ENCODE assay signal across 8 cellular contexts in genomic region chr11:62593434-62594044, GRCh38. TPM values are rescaled to one million over a fixed set of nuclear protein-coding genes. Genes with fewer than 3 reads are reported as not detected.
DNase-seq lines count a peak whose midpoint lies in the region; ATAC-seq and TF ChIP-seq lines count a peak whose summit lies in the region.

No MANE protein-coding gene starts in this region.

- H3K27ac ChIP-seq in Panc1 (ENCODE audit: low read length) (peak overlapping the region; percentile 91; the same call in 1 of the 2 replicates), thyroid gland (peak overlapping the region in 1 of 3 donors; percentile 84)

- no peak for TF ChIP-seq POLR2A in thyroid gland (IDR thresholded peaks at IDR 0.05)

- no peak overlapping the region for H3K4me3 ChIP-seq in HFF-Myc (replicated peaks; ENCODE audit: low read depth, low read length)
- H3K4me3 ChIP-seq in Panc1 (ENCODE audit: low read depth in 2 of 2, low read length in 2 of 2), result no peak overlapping the region
- no peak overlapping the region for H3K4me3 ChIP-seq in fibroblast of pulmonary artery (replicated peaks; ENCODE audit: low read depth, low read length)
- H3K4me3 ChIP-seq in thyroid gland (replicated peaks in 1 of 3), result no peak overlapping the region

- in situ Hi-C loops in Panc1 (cut with HindIII; ENCODE audit: low pct_unique_long_range_greater_than_20kb, low sequenced_read_pairs), result no loop called here

- intact Hi-C loops in Panc1 (cut with micrococcal nuclease; ENCODE audit: unreplicated experiment), result no loop called here
- intact Hi-C loops in thyroid gland (cut with DNase I), result no loop called here

- peak overlapping the region; percentile 75 to 83 for H3K4me3 Mint-ChIP-seq in activated T-cell treated with anti-CD3 and anti-CD28 coated beads, Interleukin-2, amount 50 U/mL, for 72 hours

- H3K9me3 ChIP-seq in Panc1 (ENCODE audit: control insufficient read depth, insufficient read depth, low read depth, low read length) (no peaks in the 10 kb centered on the region), thyroid gland (no peaks in the 10 kb centered on the region)

- H3K27me3 ChIP-seq in Panc1 (ENCODE audit: control insufficient read depth, insufficient read depth, low read length) (no peaks in the 10 kb centered on the region), thyroid gland (no peaks in the 10 kb centered on the region)

- WGBS in thyroid gland, 2 donors, result 61 to 65% methylated on average over 9 to 13 of the region's 13 CpGs

- POLR2A ChIA-PET in Panc1 (lab: Charles Lee), result no interaction called here

- TF ChIP-seq CTCF in HFF-Myc (IDR thresholded peaks at IDR 0.05; ENCODE audit: low read depth, low read length, missing control alignments) (peak; percentile 74), Panc1 (IDR thresholded peaks at IDR 0.05) (peak; percentile 89), fibroblast of pulmonary artery (IDR thresholded peaks at IDR 0.05; ENCODE audit: low read length, missing control alignments) (peak; percentile 72), thyroid gland (IDR thresholded peaks at IDR 0.05) (peak in 3 of 6 experiments; percentile 28 to 42 (median 41))

- H3K36me3 ChIP-seq in Panc1 (ENCODE audit: control insufficient read depth, insufficient read depth, low read length) (peaks cover 18% of the 10 kb centered on the region), thyroid gland (peaks cover 48 to 51% of the 10 kb centered on the region in 2 donors)

- H3K27me3 Mint-ChIP-seq in activated T-cell treated with anti-CD3 and anti-CD28 coated beads, Interleukin-2, amount 50 U/mL, for 72 hours (ENCODE audit: low read depth), result no peaks in the 10 kb centered on the region

- CTCF ChIA-PET in Panc1 (lab: Charles Lee), result interaction anchor here (0.7 kb wide), 1 partner anchor 30 kb away, joined by 8 read pairs; no protein-coding TSS in a partner anchor

- H3K27ac Mint-ChIP-seq in activated T-cell treated with anti-CD3 and anti-CD28 coated beads, Interleukin-2, amount 50 U/mL, for 72 hours, result peak overlapping the region; percentile 95

- BruUV-seq in Panc1 (replicated peaks; lab: Mats Ljungman, UMichigan), result no TSS peak

- H3K4me1 ChIP-seq in Panc1 (ENCODE audit: control insufficient read depth, insufficient read depth, low read length), result peaks cover 20% of the 10 kb centered on the region
- H3K4me1 ChIP-seq in thyroid gland, result peaks cover 15 to 31% of the 10 kb centered on the region in 2 donors

- peaks cover 14 to 40% of the 10 kb centered on the region in 2 donors for H3K36me3 Mint-ChIP-seq in activated T-cell treated with anti-CD3 and anti-CD28 coated beads, Interleukin-2, amount 50 U/mL, for 72 hours (ENCODE audit: insufficient read depth in 2 of 2)

- DNase-seq in C1 segment of cervical spinal cord (lab: John Stamatoyannopoulos, UW) (peak in 10 of 14 donors; percentile 13 to 59 (median 35)), HFF-Myc (ENCODE audit: extremely low read depth, low read depth) (no peak), Panc1 (ENCODE audit: low read depth, low spot score) (no peak), fibroblast of pulmonary artery (ENCODE audit: low read depth) (peak; percentile 85), occipital lobe (lab: John Stamatoyannopoulos, UW) (peak; percentile 39), thyroid gland (peak; percentile 59 to 68)
- DNase-seq in activated T-cell treated with anti-CD3 and anti-CD28 coated beads, Interleukin-2, amount 50 U/mL, for 72 hours, result peak; percentile 78 to 85

- no peaks in the 10 kb centered on the region for H3K9me3 Mint-ChIP-seq in activated T-cell treated with anti-CD3 and anti-CD28 coated beads, Interleukin-2, amount 50 U/mL, for 72 hours

- peak; percentile 66 for ATAC-seq in Panc1
- peak; percentile 21 to 28 for ATAC-seq in activated T-cell treated with anti-CD3 and anti-CD28 coated beads, Interleukin-2, amount 50 U/mL, for 72 hours (replicated peaks in 1 of 2)
- no peak for ATAC-seq in HG03342 (IDR thresholded peaks at IDR 0.05; ENCODE audit: unreplicated experiment)

- peaks cover 71% of the 10 kb centered on the region for H3K4me1 Mint-ChIP-seq in activated T-cell treated with anti-CD3 and anti-CD28 coated beads, Interleukin-2, amount 50 U/mL, for 72 hours (ENCODE audit: low read depth)

RNA-seq across cellular contexts. Expression of gene TUT1, which starts 2.2 kb away (rescaled TPM):
- total RNA-seq in Panc1 (2021; ENCODE audit: unreplicated experiment) (19.9 TPM), occipital lobe (4.5 TPM), thyroid gland (10 to 100 TPM; 13.7 to 20.0 (median 16.1) TPM)
- 21.9 TPM for polyA plus RNA-seq in Panc1 (2012; ENCODE audit: insufficient read length)
- 10 to 100 TPM; 32.8 to 36.8 TPM for total RNA-seq in activated T-cell treated with anti-CD3 and anti-CD28 coated beads, Interleukin-2, amount 50 U/mL, for 72 hours

RNA-seq across cellular contexts. Expression of gene MTA2, which starts 8.1 kb away (rescaled TPM):
- total RNA-seq in Panc1 (2021; ENCODE audit: unreplicated experiment) (163 TPM), occipital lobe (129 TPM), thyroid gland (10 to 100 TPM; 65.3 to 76.7 (median 70.7) TPM)
- 129 TPM for polyA plus RNA-seq in Panc1 (2012; ENCODE audit: insufficient read length)
- 100 to 1,000 TPM; 173 to 241 TPM for total RNA-seq in activated T-cell treated with anti-CD3 and anti-CD28 coated beads, Interleukin-2, amount 50 U/mL, for 72 hours

RNA-seq across cellular contexts. Expression of gene EML3, which starts 19.0 kb away (rescaled TPM):
- total RNA-seq in Panc1 (2021; ENCODE audit: unreplicated experiment) (88.8 TPM), occipital lobe (4.5 TPM), thyroid gland (10 to 100 TPM; 28.3 to 58.0 (median 46.6) TPM)
- polyA plus RNA-seq in Panc1 (2012; ENCODE audit: insufficient read length), result 77.9 TPM
- 100 to 1,000 TPM; 132 to 148 TPM for total RNA-seq in activated T-cell treated with anti-CD3 and anti-CD28 coated beads, Interleukin-2, amount 50 U/mL, for 72 hours

RNA-seq across cellular contexts. Expression of gene ROM1, which starts 19.5 kb away (rescaled TPM):
- 2.7 TPM for total RNA-seq in Panc1 (2021; ENCODE audit: unreplicated experiment)
- 5.8 TPM for polyA plus RNA-seq in Panc1 (2012; ENCODE audit: insufficient read length)
- 1 to 10 TPM; 5.1 to 6.7 TPM for total RNA-seq in activated T-cell treated with anti-CD3 and anti-CD28 coated beads, Interleukin-2, amount 50 U/mL, for 72 hours
- total RNA-seq in occipital lobe, result 3.1 TPM
- 1 to 10 TPM; 2.5 to 7.0 (median 5.2) TPM for total RNA-seq in thyroid gland

RNA-seq across cellular contexts. Expression of gene EEF1G, which starts 19.8 kb away (rescaled TPM):
- total RNA-seq in Panc1 (2021; ENCODE audit: unreplicated experiment) (1,119 TPM), occipital lobe (1,633 TPM), thyroid gland (1,000 to 10,000 TPM; 1,334 to 1,814 (median 1,607) TPM)
- 1,553 TPM for polyA plus RNA-seq in Panc1 (2012; ENCODE audit: insufficient read length)
- total RNA-seq in activated T-cell treated with anti-CD3 and anti-CD28 coated beads, Interleukin-2, amount 50 U/mL, for 72 hours, result 1,000 to 10,000 TPM; 2,565 to 2,667 TPM

Comparison
In these comparisons a context has a peak if more than half of its experiments do, and no peak if none do; other contexts are left out.
1. DNase-seq: peak in C1 segment of cervical spinal cord (10 of 14), activated T-cell treated with anti-CD3 and anti-CD28 coated beads, Interleukin-2, amount 50 U/mL, for 72 hours (2 of 2), fibroblast of pulmonary artery (single experiment), occipital lobe (single experiment) and thyroid gland (2 of 2); none in HFF-Myc (single experiment) and Panc1 (single experiment).